ENCODE assay signal across 8 cellular contexts in genomic region chr14:54509546-54510501, GRCh38. TPM values are rescaled to one million over a fixed set of nuclear protein-coding genes. Genes with fewer than 3 reads are reported as not detected.
DNase-seq lines count a peak whose midpoint lies in the region; ATAC-seq lines count a peak whose summit lies in the region.

CGRRF1 (plus strand) TSS chr14:54509906; CDS start chr14:54509960, 54 bp downstream.

- no peaks in the 10 kb centered on the region for H3K9me3 ChIP-seq in HUES48 (ENCODE audit: control insufficient read depth, insufficient read depth, low read length)
- no peaks in the 10 kb centered on the region for H3K9me3 ChIP-seq in NT2/D1 (ENCODE audit: insufficient read depth, low read length)
- H3K9me3 ChIP-seq in endocrine pancreas (ENCODE audit: control insufficient read depth, low read length) = no peaks in the 10 kb centered on the region

- H3K27me3 ChIP-seq in HUES48 (ENCODE audit: control insufficient read depth, insufficient read depth, low read length) (peaks cover 4% of the 10 kb centered on the region; the same call in 1 of the 2 replicates), NT2/D1 (ENCODE audit: insufficient read depth, insufficient read length) (peaks cover 10% of the 10 kb centered on the region), endocrine pancreas (ENCODE audit: control insufficient read depth, insufficient read depth, low read length) (no peaks in the 10 kb centered on the region)

- peaks cover 3% of the 10 kb centered on the region for H3K36me3 Mint-ChIP-seq in activated CD8-positive, alpha-beta memory T cell treated with anti-CD3 and anti-CD28 coated beads, Interleukin-2, amount 10 ng/mL, durations not matched to agents 7 days and 5 days

- H3K4me3 Mint-ChIP-seq in activated CD8-positive, alpha-beta memory T cell treated with anti-CD3 and anti-CD28 coated beads, Interleukin-2, amount 10 ng/mL, durations not matched to agents 7 days and 5 days = peak within 1 kb of the TSS; percentile 87

- H3K9me3 Mint-ChIP-seq in activated CD8-positive, alpha-beta memory T cell treated with anti-CD3 and anti-CD28 coated beads, Interleukin-2, amount 10 ng/mL, durations not matched to agents 7 days and 5 days (ENCODE audit: low read depth) = no peaks in the 10 kb centered on the region

- peak within 1 kb of the TSS; percentile 71 for H3K27ac ChIP-seq in HUES48 (ENCODE audit: low read depth, low read length)

- CTCF ChIA-PET in activated CD8-positive, alpha-beta memory T cell treated with anti-CD3 and anti-CD28 coated beads, Interleukin-2, amount 10 ng/mL, durations not matched to agents 7 days and 5 days (lab: Charles Lee) = interaction anchor here (0.8 to 3.8 kb wide), 13 partner anchors 10 to 297 kb away, joined by 3 to 16 read pairs (median 4); partner anchors contain the start of genes CDKN3 and GMFB

- H3K4me1 ChIP-seq in HUES48 (ENCODE audit: control insufficient read depth, insufficient read depth, low read length) (peaks cover 8% of the 10 kb centered on the region), NT2/D1 (ENCODE audit: insufficient read depth, insufficient read length) (no peaks in the 10 kb centered on the region), endocrine pancreas (ENCODE audit: control insufficient read depth, insufficient read depth, low read length) (peaks cover 7% of the 10 kb centered on the region)

- peak within 1 kb of the TSS; percentile 99 for H3K4me3 ChIP-seq in HUES48 (ENCODE audit: low read depth, low read length)
- H3K4me3 ChIP-seq in NT2/D1 (ENCODE audit: insufficient read length, low read depth) = peak within 1 kb of the TSS; percentile 86
- H3K4me3 ChIP-seq in endocrine pancreas (ENCODE audit: control insufficient read depth, insufficient read depth, low read length) = peak within 1 kb of the TSS; percentile 91

- H3K27ac Mint-ChIP-seq in activated CD8-positive, alpha-beta memory T cell treated with anti-CD3 and anti-CD28 coated beads, Interleukin-2, amount 10 ng/mL, durations not matched to agents 7 days and 5 days = peak within 1 kb of the TSS; percentile 84

- H3K27me3 Mint-ChIP-seq in activated CD8-positive, alpha-beta memory T cell treated with anti-CD3 and anti-CD28 coated beads, Interleukin-2, amount 10 ng/mL, durations not matched to agents 7 days and 5 days = peaks cover 5% of the 10 kb centered on the region

- H3K36me3 ChIP-seq in HUES48 (ENCODE audit: control insufficient read depth, insufficient read depth, low read length) (no peaks in the 10 kb centered on the region), NT2/D1 (ENCODE audit: insufficient read depth, insufficient read length, low read length) (no peaks in the 10 kb centered on the region), endocrine pancreas (ENCODE audit: control insufficient read depth, insufficient read depth, low read length) (no peaks in the 10 kb centered on the region)

- peaks cover 26% of the 10 kb centered on the region for H3K4me1 Mint-ChIP-seq in activated CD8-positive, alpha-beta memory T cell treated with anti-CD3 and anti-CD28 coated beads, Interleukin-2, amount 10 ng/mL, durations not matched to agents 7 days and 5 days

- peak; percentile 98 for ATAC-seq in GM21390 (IDR thresholded peaks at IDR 0.05; ENCODE audit: unreplicated experiment)
- ATAC-seq in activated CD8-positive, alpha-beta memory T cell treated with anti-CD3 and anti-CD28 coated beads, Interleukin-2, amount 10 ng/mL, durations not matched to agents 7 days and 5 days = peak; percentile 99

- peak; percentile 99 for DNase-seq in D341Med (ENCODE audit: low spot score)
- peak; percentile 92 for DNase-seq in NT2/D1 (ENCODE audit: low read depth, low spot score)
- peak; percentile 98 for DNase-seq in activated CD8-positive, alpha-beta memory T cell treated with anti-CD3 and anti-CD28 coated beads, Interleukin-2, amount 10 ng/mL, durations not matched to agents 7 days and 5 days
- DNase-seq in mesenteric fat pad (ENCODE audit: low spot score) = peak; percentile 99
- DNase-seq in stimulated activated CD8-positive, alpha-beta memory T cell treated with anti-CD3 and anti-CD28 coated beads, Interleukin-15, amount 100 ng/mL, for 24 hours (ENCODE audit: low read depth) = peak; percentile 89

- H3K9ac ChIP-seq in HUES48 (ENCODE audit: low read depth, low read length) (peak within 1 kb of the TSS; percentile 85), NT2/D1 (ENCODE audit: insufficient read length, low read depth) (peak within 1 kb of the TSS; percentile 97), endocrine pancreas (ENCODE audit: control insufficient read depth, insufficient read depth, low read length) (peak within 1 kb of the TSS; percentile 99)

RNA-seq across cellular contexts. Expression of gene CGRRF1, which starts in this region (rescaled TPM):
- total RNA-seq in activated CD8-positive, alpha-beta memory T cell treated with anti-CD3 and anti-CD28 coated beads, Interleukin-2, amount 10 ng/mL, durations not matched to agents 7 days and 5 days = 10 to 100 TPM in 1 of 2 experiments, 1 to 10 TPM in 1; 10.0 to 10.7 TPM
- total RNA-seq in mesenteric fat pad = 23.3 TPM

Comparison
In these comparisons a context has a peak if more than half of its experiments do, and no peak if none do; other contexts are left out.
1. Peak in every context shown above with its lines: DNase-seq, ATAC-seq, H3K4me3 ChIP-seq and H3K27ac ChIP-seq.